12 cellular contexts compared by ENCODE assay signal in genomic region chr5:40416098-40416497, GRCh38.
DNase-seq lines count a peak whose midpoint lies in the region; ATAC-seq and TF ChIP-seq lines count a peak whose summit lies in the region.
"Had no signal": no experiment of that assay in that cellular context is flagged by ENCODE, and none has a peak within 500 bp of the region (broad histone marks: within the 10 kb centered on the region; RNA-seq: fewer than 3 reads in every experiment).

No MANE protein-coding gene starts in this region.

- no peaks in the 10 kb centered on the region for H3K9me3 ChIP-seq in T-helper 17 cell (ENCODE audit: control insufficient read depth, low read length, poor library complexity, severe bottlenecking)

- DNase-seq in BJ (ENCODE audit: low read depth), result peak; percentile 9
- no peak for DNase-seq in T-helper 17 cell
- no peak for DNase-seq in memory B cell (ENCODE audit: low spot score in 2 of 2)
- DNase-seq in SIG-M5 treated with dmso at 0.1 percent for 504 hours (lab: John Stamatoyannopoulos, UW; ENCODE audit: unreplicated experiment), result no peak
- DNase-seq in activated CD4-positive, alpha-beta T cell treated with anti-CD3 and anti-CD28 coated beads for 1 hour, result no peak
- DNase-seq: C1 segment of cervical spinal cord; Calu3; CD4-positive, alpha-beta T cell; DMS 273 treated with DMSO at 0.1 percent for 48 hours; GOT3; H9 had no signal

- no peak for TF ChIP-seq CTCF in BJ (IDR thresholded peaks at IDR 0.05; ENCODE audit: insufficient read depth, low read depth, low read length)

- H3K4me1 Mint-ChIP-seq in T-helper 17 cell (peaks cover 9% of the 10 kb centered on the region), memory B cell (peaks cover 5% of the 10 kb centered on the region)

- ATAC-seq in T-helper 17 cell (no peak), memory B cell (ENCODE audit: low read depth) (no peak), HG03159 (IDR thresholded peaks at IDR 0.05; ENCODE audit: unreplicated experiment) (no peak)

- peaks cover 4% of the 10 kb centered on the region for H3K9me3 Mint-ChIP-seq in memory B cell

- no peak overlapping the region for H3K4me3 ChIP-seq in BJ (ENCODE audit: low read depth, low read length)

- H3K36me3 ChIP-seq in BJ (ENCODE audit: control insufficient read depth, insufficient read depth, low read length), result no peaks in the 10 kb centered on the region

- H3K36me3 Mint-ChIP-seq in T-helper 17 cell (ENCODE audit: low read depth) (peaks cover 2% of the 10 kb centered on the region), memory B cell (peaks cover 3% of the 10 kb centered on the region)

- H3K27me3 Mint-ChIP-seq in T-helper 17 cell (no peaks in the 10 kb centered on the region), memory B cell (no peaks in the 10 kb centered on the region)
- H3K27me3 Mint-ChIP-seq: CD4-positive, alpha-beta T cell had no signal

- H3K4me3 Mint-ChIP-seq in T-helper 17 cell, result no peak overlapping the region
- H3K4me3 Mint-ChIP-seq in memory B cell, result no peak overlapping the region
- H3K4me3 Mint-ChIP-seq: CD4-positive, alpha-beta T cell; H9 had no signal

- no peaks in the 10 kb centered on the region; the same call in 1 of the 2 replicates for H3K27me3 ChIP-seq in BJ (ENCODE audit: control insufficient read depth, insufficient read depth, low read length)

- H3K27ac Mint-ChIP-seq in T-helper 17 cell (peak overlapping the region; percentile 25), memory B cell (peak overlapping the region; percentile 14)
- H3K27ac Mint-ChIP-seq: CD4-positive, alpha-beta T cell; H9 had no signal

- CTCF ChIA-PET in BJ (lab: Yijun Ruan, JAX), result no interaction called here

- POLR2A ChIA-PET in BJ (lab: Charles Lee), result no interaction called here
